27 cellular contexts compared by ENCODE assay signal in genomic region chr14:93829839-93830481, GRCh38.
"Had no signal": no experiment of that assay in that cellular context is flagged by ENCODE, and none has a peak within 500 bp of the region (broad histone marks: within the 10 kb centered on the region; RNA-seq: fewer than 3 reads in every experiment).

No MANE protein-coding gene starts in this region.

- H3K9me3 ChIP-seq: stomach, suprapubic skin, testis, thoracic aorta, thyroid gland, tibial artery, tibial nerve, transverse colon, upper lobe of left lung, upper lobe of right lung, uterus, vagina had no signal

- H3K4me1 ChIP-seq: testis, thyroid gland, tibial nerve, transverse colon, upper lobe of left lung, upper lobe of right lung, uterus had no signal

- H3K4me3 Mint-ChIP-seq: stimulated activated effector memory CD8-positive, alpha-beta T cell treated with anti-CD3 and anti-CD28 coated beads, Interleukin-12 subunit alpha, Interleukin-12 subunit beta, amount 100 ng/mL, for 72 hours; stimulated activated memory B cell treated with anti-CD40 and anti-IgM and Interleukin-4, amounts not matched to agents 10 μg/mL and 1 μg/mL and 100 μg/mL, for 72 hours; stimulated activated naive B cell treated with anti-CD40 and anti-IgM and Interleukin-4, amounts not matched to agents 10 μg/mL and 1 μg/mL and 100 μg/mL, for 72 hours; stimulated activated naive CD8-positive, alpha-beta T cell treated with anti-CD3 and anti-CD28 coated beads, Interleukin-15, amount 100 ng/mL, for 72 hours; stimulated activated naive CD8-positive, alpha-beta T cell treated with anti-CD3 and anti-CD28 coated beads, Interleukin-15, Interleukin-2, amounts not matched to agents 100 ng/mL and 50 ng/mL, for 24 hours; type B pancreatic cell had no signal

- H3K27ac ChIP-seq: stomach, suprapubic skin, testis, thoracic aorta, thyroid gland, tibial artery, tibial nerve, transverse colon, upper lobe of left lung, upper lobe of right lung, uterus, vagina had no signal

- H3K9me3 Mint-ChIP-seq: stimulated activated effector memory CD8-positive, alpha-beta T cell treated with anti-CD3 and anti-CD28 coated beads, Interleukin-12 subunit alpha, Interleukin-12 subunit beta, amount 100 ng/mL, for 72 hours; stimulated activated naive CD8-positive, alpha-beta T cell treated with anti-CD3 and anti-CD28 coated beads, Interleukin-15, amount 100 ng/mL, for 72 hours; stimulated activated naive CD8-positive, alpha-beta T cell treated with anti-CD3 and anti-CD28 coated beads, Interleukin-15, Interleukin-2, amounts not matched to agents 100 ng/mL and 50 ng/mL, for 24 hours; type B pancreatic cell had no signal

- DNase-seq: stimulated activated CD4-positive, alpha-beta T cell treated with anti-CD3 and anti-CD28 coated beads, Interleukin-2, amount 100 ng/mL, for 48 hours; stimulated activated CD4-positive, alpha-beta T cell treated with anti-CD3 and anti-CD28 coated beads, Interleukin-4, amount 100 ng/mL, for 1 hour; stimulated activated CD4-positive, alpha-beta T cell treated with anti-CD3 and anti-CD28 coated beads, Interleukin-4, amount 100 ng/mL, for 24 hours; stimulated activated CD4-positive, alpha-beta T cell treated with anti-CD3 and anti-CD28 coated beads, Interleukin-4, amount 100 ng/mL, for 4 hours; stimulated activated CD8-positive, alpha-beta memory T cell treated with anti-CD3 and anti-CD28 coated beads, Interleukin-4, amount 100 ng/mL, for 48 hours; stimulated activated naive B cell treated with anti-CD40 and anti-IgM and Interleukin-4, amounts not matched to agents 10 μg/mL and 1 μg/mL and 100 μg/mL, for 72 hours; stimulated activated naive CD4-positive, alpha-beta T cell; stimulated activated naive CD4-positive, alpha-beta T cell treated with Interleukin-2 at 50 U/mL for 16 hours; stimulated activated naive CD8-positive, alpha-beta T cell treated with anti-CD3 and anti-CD28 coated beads, Interleukin-15, amount 100 ng/mL, for 72 hours; stimulated activated naive CD8-positive, alpha-beta T cell treated with anti-CD3 and anti-CD28 coated beads, Interleukin-15, Interleukin-2, amounts not matched to agents 100 U/mL and 50 U/mL, for 24 hours; stomach; substantia nigra; testis; thyroid gland; tibial artery; transverse colon; upper lobe of left lung; upper lobe of right lung; uterus had no signal

- H3K27me3 ChIP-seq: testis, thyroid gland, upper lobe of left lung, uterus, vagina had no signal

- H3K4me3 ChIP-seq: stomach, suprapubic skin, testis, thoracic aorta, thyroid gland, tibial artery, tibial nerve, transverse colon, upper lobe of left lung, upper lobe of right lung, uterus, vagina had no signal

- H3K27ac Mint-ChIP-seq: stimulated activated effector memory CD8-positive, alpha-beta T cell treated with anti-CD3 and anti-CD28 coated beads, Interleukin-12 subunit alpha, Interleukin-12 subunit beta, amount 100 ng/mL, for 72 hours; stimulated activated memory B cell treated with anti-CD40 and anti-IgM and Interleukin-4, amounts not matched to agents 10 μg/mL and 1 μg/mL and 100 μg/mL, for 72 hours; stimulated activated naive B cell treated with anti-CD40 and anti-IgM and Interleukin-4, amounts not matched to agents 10 μg/mL and 1 μg/mL and 100 μg/mL, for 72 hours; stimulated activated naive CD8-positive, alpha-beta T cell treated with anti-CD3 and anti-CD28 coated beads, Interleukin-15, amount 100 ng/mL, for 72 hours; stimulated activated naive CD8-positive, alpha-beta T cell treated with anti-CD3 and anti-CD28 coated beads, Interleukin-15, Interleukin-2, amounts not matched to agents 100 ng/mL and 50 ng/mL, for 24 hours; type B pancreatic cell had no signal

- H3K36me3 ChIP-seq: stomach, suprapubic skin, thoracic aorta, thyroid gland, tibial artery, tibial nerve, transverse colon, upper lobe of left lung, upper lobe of right lung, uterus, vagina had no signal

- H3K4me1 Mint-ChIP-seq: stimulated activated effector memory CD8-positive, alpha-beta T cell treated with anti-CD3 and anti-CD28 coated beads, Interleukin-12 subunit alpha, Interleukin-12 subunit beta, amount 100 ng/mL, for 72 hours; stimulated activated memory B cell treated with anti-CD40 and anti-IgM and Interleukin-4, amounts not matched to agents 10 μg/mL and 1 μg/mL and 100 μg/mL, for 72 hours; stimulated activated naive B cell treated with anti-CD40 and anti-IgM and Interleukin-4, amounts not matched to agents 10 μg/mL and 1 μg/mL and 100 μg/mL, for 72 hours; stimulated activated naive CD8-positive, alpha-beta T cell treated with anti-CD3 and anti-CD28 coated beads, Interleukin-15, amount 100 ng/mL, for 72 hours had no signal

- H3K36me3 Mint-ChIP-seq: stimulated activated effector memory CD8-positive, alpha-beta T cell treated with anti-CD3 and anti-CD28 coated beads, Interleukin-12 subunit alpha, Interleukin-12 subunit beta, amount 100 ng/mL, for 72 hours; stimulated activated memory B cell treated with anti-CD40 and anti-IgM and Interleukin-4, amounts not matched to agents 10 μg/mL and 1 μg/mL and 100 μg/mL, for 72 hours; stimulated activated naive B cell treated with anti-CD40 and anti-IgM and Interleukin-4, amounts not matched to agents 10 μg/mL and 1 μg/mL and 100 μg/mL, for 72 hours; type B pancreatic cell had no signal
